Comparison of ENCODE assay signal across 22 cellular contexts in genomic region chr21:31135536-31136184, GRCh38.
"Had no signal": no experiment of that assay in that cellular context is flagged by ENCODE, and none has a peak within 500 bp of the region (broad histone marks: within the 10 kb centered on the region; RNA-seq: fewer than 3 reads in every experiment).

No MANE protein-coding gene starts in this region.

- H3K27me3 Mint-ChIP-seq: activated CD4-positive, alpha-beta memory T cell treated with anti-CD3 and anti-CD28 coated beads for 36 hours; activated naive CD8-positive, alpha-beta T cell had no signal

- H3K4me3 ChIP-seq: spleen, thoracic aorta, uterus had no signal

- H3K4me1 Mint-ChIP-seq: mesothelial cell of epicardium, neural crest cell had no signal

- H3K4me1 ChIP-seq: uterus had no signal

- H3K4me3 Mint-ChIP-seq: activated CD4-positive, alpha-beta memory T cell treated with anti-CD3 and anti-CD28 coated beads for 36 hours; activated naive CD8-positive, alpha-beta T cell; activated T-cell treated with anti-CD3 and anti-CD28 coated beads, Interleukin-2, amount 50 U/mL, for 4 hours; central memory CD8-positive, alpha-beta T cell; mesothelial cell of epicardium; naive B cell; neural crest cell had no signal

- H3K36me3 Mint-ChIP-seq: naive B cell had no signal

- H3K27ac Mint-ChIP-seq: activated CD4-positive, alpha-beta memory T cell treated with anti-CD3 and anti-CD28 coated beads for 36 hours; activated naive CD8-positive, alpha-beta T cell; mesothelial cell of epicardium; naive B cell had no signal

- H3K9me3 Mint-ChIP-seq: activated CD4-positive, alpha-beta memory T cell treated with anti-CD3 and anti-CD28 coated beads for 36 hours; activated T-cell treated with anti-CD3 and anti-CD28 coated beads, Interleukin-2, amount 50 U/mL, for 4 hours; central memory CD8-positive, alpha-beta T cell; mesothelial cell of epicardium; naive B cell; neural crest cell had no signal

- H3K36me3 ChIP-seq: thoracic aorta, uterus had no signal

- ATAC-seq: activated T-cell treated with anti-CD3 and anti-CD28 coated beads, Interleukin-2, amount 50 U/mL, for 4 hours; left colon; right cardiac atrium had no signal

- DNase-seq: activated CD4-positive, alpha-beta memory T cell treated with anti-CD3 and anti-CD28 coated beads for 36 hours; activated CD4-positive, alpha-beta T cell treated with anti-CD3 and anti-CD28 coated beads for 48 hours; activated CD4-positive, CD25-positive, alpha-beta regulatory T cell; activated CD8-positive, alpha-beta memory T cell treated with anti-CD3 and anti-CD28 coated beads, Interleukin-2, amount 50 U/mL, for 48 hours; activated naive CD4-positive, alpha-beta T cell treated with Interleukin-2 at 50 U/mL for 16 hours; activated T-cell treated with anti-CD3 and anti-CD28 coated beads, Interleukin-2, amount 50 U/mL, for 4 hours; anterior cingulate cortex; effector CD8-positive, alpha-beta T cell; foreskin fibroblast; head of caudate nucleus; left colon; naive B cell; right cardiac atrium; spleen; stimulated activated naive CD4-positive, alpha-beta T cell treated with Interleukin-2 at 50 U/mL for 16 hours; trophoblast cell; uterus had no signal

- H3K27me3 ChIP-seq: uterus had no signal

- H3K27ac ChIP-seq: spleen, thoracic aorta had no signal

- H3K9me3 ChIP-seq: spleen, thoracic aorta, uterus had no signal
